25 cellular contexts compared by ENCODE assay signal in the genomic region with DNA sequence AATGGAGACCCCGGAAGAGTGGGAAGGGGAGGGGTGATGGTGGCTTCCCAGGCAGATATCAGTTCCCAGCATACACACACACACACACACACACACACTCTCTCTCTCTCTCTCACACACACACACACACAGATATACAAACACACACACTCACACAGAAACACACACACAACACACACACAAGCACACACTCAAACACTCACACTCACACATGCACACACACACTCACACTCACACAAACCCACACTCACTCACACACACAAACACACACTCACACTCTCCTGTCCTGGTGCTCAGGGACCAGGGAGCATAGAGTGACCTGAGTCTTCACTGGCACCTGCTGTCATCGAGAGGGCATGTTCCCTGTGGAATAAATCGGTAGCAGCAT. TPM values are rescaled to one million over a fixed set of nuclear protein-coding genes. Genes with fewer than 3 reads are reported as not detected.
DNase-seq lines count a peak whose midpoint lies in the region; ATAC-seq and TF ChIP-seq lines count a peak whose summit lies in the region.
"Had no signal": no experiment of that assay in that cellular context is flagged by ENCODE, and none has a peak within 500 bp of the region (broad histone marks: within the 10 kb centered on the region; RNA-seq: fewer than 3 reads in every experiment).

No MANE protein-coding gene starts in this region.

- H3K36me3 ChIP-seq in left ventricle myocardium inferior, result no peaks in the 10 kb centered on the region
- H3K36me3 ChIP-seq in neuronal stem cell (replicated peaks in 1 of 2; ENCODE audit: control insufficient read depth in 2 of 2, insufficient read depth in 2 of 2, low read length in 2 of 2), result peaks cover 0 to 2% of the 10 kb centered on the region in 2 donors

- H3K9ac ChIP-seq in neuronal stem cell (ENCODE audit: low read depth, low read length, poor library complexity), result peak overlapping the region; percentile 74
- H3K9ac ChIP-seq: GM23248 had no signal

- ATAC-seq in GM21723 (IDR thresholded peaks at IDR 0.05; ENCODE audit: unreplicated experiment) (no peak), HG02852 (IDR thresholded peaks at IDR 0.05; ENCODE audit: unreplicated experiment) (no peak)
- no peak for ATAC-seq in effector memory CD8-positive, alpha-beta T cell (replicated peaks)
- ATAC-seq: CD8-positive, alpha-beta T cell had no signal

- H3K36me3 Mint-ChIP-seq in Calu3 (ENCODE audit: insufficient read depth, unreplicated experiment), result no peaks in the 10 kb centered on the region
- peaks cover 7% of the 10 kb centered on the region for H3K36me3 Mint-ChIP-seq in effector memory CD8-positive, alpha-beta T cell (ENCODE audit: insufficient read depth)
- H3K36me3 Mint-ChIP-seq: CD8-positive, alpha-beta T cell had no signal

- H3K4me1 Mint-ChIP-seq in Calu3 (ENCODE audit: low read depth, unreplicated experiment), result peaks cover 9% of the 10 kb centered on the region
- H3K4me1 Mint-ChIP-seq in effector memory CD8-positive, alpha-beta T cell (ENCODE audit: low read depth in 2 of 2), result peaks cover 8 to 9% of the 10 kb centered on the region in 2 donors

- peak overlapping the region; percentile 74 for H3K18ac ChIP-seq in neuronal stem cell (ENCODE audit: low read length)

- peaks cover 3% of the 10 kb centered on the region for H3K79me1 ChIP-seq in neuronal stem cell (ENCODE audit: low read depth, low read length)

- no peak overlapping the region for H3K27ac Mint-ChIP-seq in Calu3 (ENCODE audit: unreplicated experiment)
- H3K27ac Mint-ChIP-seq in effector memory CD8-positive, alpha-beta T cell, result no peak overlapping the region
- H3K27ac Mint-ChIP-seq: CD8-positive, alpha-beta T cell; IgD-negative memory B cell had no signal

- no peak overlapping the region for H4K91ac ChIP-seq in neuronal stem cell (ENCODE audit: low read depth, low read length, poor library complexity)

- H2BK5ac ChIP-seq in neuronal stem cell (ENCODE audit: low read length), result no peak overlapping the region

- H3K4me2 ChIP-seq in neuronal stem cell (ENCODE audit: insufficient read depth, low read length, poor library complexity, severe bottlenecking), result no peak overlapping the region

- peak overlapping the region; percentile 78 for H3K27ac ChIP-seq in left ventricle myocardium inferior (replicated peaks)
- peak overlapping the region; percentile 1 for H3K27ac ChIP-seq in caudate nucleus (ENCODE audit: low read depth, low read length)
- H3K27ac ChIP-seq in neuronal stem cell (replicated peaks; ENCODE audit: low read length), result no peak overlapping the region
- H3K27ac ChIP-seq: GM23248 had no signal

- H3K9me3 ChIP-seq in left ventricle myocardium inferior (replicated peaks) (no peaks in the 10 kb centered on the region), neuronal stem cell (replicated peaks in 1 of 2; ENCODE audit: control insufficient read depth in 2 of 2, insufficient read depth in 1 of 2, low read depth in 1 of 2, low read length in 2 of 2) (no peaks in the 10 kb centered on the region)

- intact Hi-C loops in left ventricle myocardium inferior (cut with micrococcal nuclease), result no loop called here
- intact Hi-C loops in cardiac septum (cut with DNase I), result no loop called here
- intact Hi-C loops in Calu3 (cut with micrococcal nuclease; ENCODE audit: unreplicated experiment), result no loop called here

- no peak overlapping the region for H3K23ac ChIP-seq in neuronal stem cell (ENCODE audit: low read depth, low read length, poor library complexity)

- CTCF ChIA-PET in Calu3 (lab: Charles Lee), result no interaction called here

- H3K4me1 ChIP-seq in left ventricle myocardium inferior (peaks cover 81% of the 10 kb centered on the region), neuronal stem cell (ENCODE audit: control insufficient read depth in 2 of 2, insufficient read depth in 1 of 2, low read depth in 1 of 2, low read length in 2 of 2) (peaks cover 10 to 24% of the 10 kb centered on the region in 2 donors)

- no peak overlapping the region for H3K4ac ChIP-seq in neuronal stem cell (ENCODE audit: low read length)

- no TSS peak for BruUV-seq in Calu3 (replicated peaks; lab: Mats Ljungman, UMichigan)

- peak overlapping the region; percentile 91 for H2AK5ac ChIP-seq in neuronal stem cell (ENCODE audit: low read depth, low read length)

- H3K4me3 ChIP-seq in left ventricle myocardium inferior (no peak overlapping the region), neuronal stem cell (ENCODE audit: low read length in 2 of 2) (no peak overlapping the region)
- H3K4me3 ChIP-seq: GM23248 had no signal

- no CpG with 5 or more reads among the region's 3 CpGs for WGBS in neuronal stem cell (ENCODE audit: extremely low coverage in 2 of 2, insufficient read length in 2 of 2, insufficient replicate concordance in 1 of 2), 2 donors

- no peak overlapping the region for H2BK15ac ChIP-seq in neuronal stem cell (ENCODE audit: low read length)

- no peak overlapping the region for H4K8ac ChIP-seq in neuronal stem cell (ENCODE audit: low read depth, low read length)

- H3K27me3 ChIP-seq in left ventricle myocardium inferior (ENCODE audit: low read depth) (peaks cover 88% of the 10 kb centered on the region), neuronal stem cell (ENCODE audit: control insufficient read depth in 3 of 3, insufficient read depth in 3 of 3, low read depth in 1 of 3, low read length in 3 of 3) (peaks cover 0 to 75% (median 8%) of the 10 kb centered on the region in 3 experiments)

- H2AFZ ChIP-seq in neuronal stem cell (ENCODE audit: low read length), result no peak overlapping the region
- H2AFZ ChIP-seq: GM23248 had no signal

- no peak overlapping the region for H2BK120ac ChIP-seq in neuronal stem cell (ENCODE audit: low read depth, low read length)

- TF ChIP-seq CTCF in left ventricle myocardium inferior (IDR thresholded peaks at IDR 0.05; ENCODE audit: borderline replicate concordance), result no peak
- TF ChIP-seq CTCF in Calu3 (IDR thresholded peaks at IDR 0.05; ENCODE audit: unreplicated experiment), result no peak

- H3K9me3 Mint-ChIP-seq in Calu3 (ENCODE audit: low read depth, unreplicated experiment), result no peaks in the 10 kb centered on the region
- H3K9me3 Mint-ChIP-seq in effector memory CD8-positive, alpha-beta T cell, result no peaks in the 10 kb centered on the region
- H3K9me3 Mint-ChIP-seq: CD8-positive, alpha-beta T cell; IgD-negative memory B cell had no signal

- H3K4me3 Mint-ChIP-seq in Calu3 (ENCODE audit: low read depth, unreplicated experiment), result no peak overlapping the region
- H3K4me3 Mint-ChIP-seq in effector memory CD8-positive, alpha-beta T cell, result no peak overlapping the region
- H3K4me3 Mint-ChIP-seq: CD8-positive, alpha-beta T cell; IgD-negative memory B cell had no signal

- no peak overlapping the region for H2BK12ac ChIP-seq in neuronal stem cell (ENCODE audit: low read length)

- H3K14ac ChIP-seq in neuronal stem cell (ENCODE audit: low read length), result peak overlapping the region; percentile 31

- H3K27me3 Mint-ChIP-seq in Calu3 (ENCODE audit: unreplicated experiment), result peaks cover 25% of the 10 kb centered on the region
- peaks cover 58 to 100% of the 10 kb centered on the region in 2 donors for H3K27me3 Mint-ChIP-seq in effector memory CD8-positive, alpha-beta T cell

- DNase-seq in left ventricle myocardium inferior, result no peak
- no peak for DNase-seq in cardiac septum (ENCODE audit: low spot score)
- no peak for DNase-seq in caudate nucleus (lab: John Stamatoyannopoulos, UW)
- DNase-seq in neuronal stem cell (ENCODE audit: low spot score), result no peak
- no peak for DNase-seq in Calu3
- DNase-seq in effector memory CD8-positive, alpha-beta T cell, result no peak
- DNase-seq: 8988T; CD8-positive, alpha-beta T cell; DMS79 treated with DMSO at 0.1 percent for 48 hours; GM23248; NCI-H1105; NCI-H1694; NCI-H2107; NCI-H345; NCI-H526 treated with DMSO at 0.1 percent for 48 hours; NK-92 treated with Interleukin-12 subunit alpha and Interleukin-12 subunit beta, amount 100 ng/mL, for 24 hours; OCI-M1; SHP77 treated with DMSO at 0.1 percent for 48 hours had no signal

RNA-seq across cellular contexts. Expression of gene CA4, which starts 5.6 kb away (rescaled TPM):
- total RNA-seq in left ventricle myocardium inferior (12.9 TPM), cardiac septum (3.7 TPM), Calu3 (2022) (0.78 and 1.1 TPM in 2 replicates)
- polyA plus RNA-seq in neuronal stem cell (2013, experiment 1 of 2), result 24.1 TPM
- polyA plus RNA-seq in neuronal stem cell (2013, experiment 2 of 2), result 21.4 TPM
- total RNA-seq: CD8-positive, alpha-beta T cell; G401; GM23248; LHCN-M2; RPMI7951 had no signal
- polyA plus RNA-seq: BJ, GM23248, IgD-negative memory B cell had no signal
